ENCODE assay signal across 26 cellular contexts in the genomic region with DNA sequence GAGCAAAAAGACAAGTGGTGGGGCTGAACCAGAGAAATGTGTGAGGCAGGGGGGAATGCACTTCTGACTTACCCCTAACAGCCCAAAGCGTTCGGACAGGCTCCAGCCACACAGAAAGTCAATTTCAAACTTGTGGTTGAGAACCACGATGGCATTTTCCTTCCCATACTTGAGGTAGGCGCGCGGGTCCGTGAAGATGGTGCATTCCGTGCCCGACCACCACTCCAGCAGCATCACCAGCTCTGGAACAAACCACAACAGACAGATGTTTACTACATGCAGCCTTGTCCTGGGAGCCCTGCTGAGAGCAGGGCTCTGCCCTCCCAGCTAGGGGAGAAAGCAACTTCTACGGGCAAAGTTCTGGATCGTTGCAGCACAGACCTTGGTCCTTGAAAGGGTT.
"Had no signal": no experiment of that assay in that cellular context is flagged by ENCODE, and none has a peak within 500 bp of the region (broad histone marks: within the 10 kb centered on the region; RNA-seq: fewer than 3 reads in every experiment).

No MANE protein-coding gene starts in this region.

- DNase-seq: activated CD4-positive, alpha-beta T cell treated with anti-CD3 and anti-CD28 coated beads for 48 hours; activated CD4-positive, alpha-beta T cell treated with anti-CD3 and anti-CD28 coated beads, Interleukin-2, amount 50 U/mL, for 48 hours; activated CD8-positive, alpha-beta memory T cell treated with anti-CD3 and anti-CD28 coated beads for 24 hours; activated effector memory CD4-positive, alpha-beta T cell treated with Interleukin-2 at 50 U/mL for 16 hours; activated naive CD4-positive, alpha-beta T cell treated with Interleukin-2 at 50 U/mL for 16 hours; anterior cingulate cortex; cerebellar nuclear complex; colonic mucosa; effector memory CD8-positive, alpha-beta T cell; erythroblast; kidney; lower lobe of right lung; mesendoderm; mucosa of descending colon; naive B cell; nucleus accumbens; pancreas; stimulated activated CD4-positive, alpha-beta T cell treated with anti-CD3 and anti-CD28 coated beads, Interleukin-2, amount 100 ng/mL, for 48 hours; stimulated activated naive CD8-positive, alpha-beta T cell treated with anti-CD3 and anti-CD28 coated beads, Interleukin-15, amount 100 ng/mL, for 72 hours; tibial artery had no signal

- H3K4me2 ChIP-seq: hepatocyte had no signal

- H3K27ac Mint-ChIP-seq: activated naive CD8-positive, alpha-beta T cell; effector memory CD8-positive, alpha-beta T cell; naive B cell; stimulated activated naive CD8-positive, alpha-beta T cell treated with anti-CD3 and anti-CD28 coated beads, Interleukin-15, amount 100 ng/mL, for 72 hours had no signal

- H3K36me3 ChIP-seq: colonic mucosa, pancreas, prostate gland had no signal

- H3K79me2 ChIP-seq: hepatocyte had no signal

- H3K27me3 ChIP-seq: colonic mucosa, gastroesophageal sphincter, hepatocyte, pancreas, tibial artery had no signal

- H3K27me3 Mint-ChIP-seq: activated naive CD8-positive, alpha-beta T cell; effector memory CD8-positive, alpha-beta T cell; stimulated activated naive CD8-positive, alpha-beta T cell treated with anti-CD3 and anti-CD28 coated beads, Interleukin-15, amount 100 ng/mL, for 72 hours had no signal

- H3K4me1 Mint-ChIP-seq: stimulated activated naive CD8-positive, alpha-beta T cell treated with anti-CD3 and anti-CD28 coated beads, Interleukin-15, amount 100 ng/mL, for 72 hours had no signal

- H3K4me1 ChIP-seq: colonic mucosa, pancreas had no signal

- ATAC-seq: activated CD4-positive, CD25-positive, alpha-beta regulatory T cell treated with anti-CD3 and anti-CD28 coated beads, Interleukin-2, amount 50 U/mL, for 24 hours; effector memory CD8-positive, alpha-beta T cell; gastroesophageal sphincter; lower lobe of right lung; mucosa of descending colon; pancreas; stimulated activated naive CD8-positive, alpha-beta T cell treated with anti-CD3 and anti-CD28 coated beads, Interleukin-15, amount 100 ng/mL, for 72 hours had no signal

- H3K4me3 Mint-ChIP-seq: activated naive CD8-positive, alpha-beta T cell; effector memory CD8-positive, alpha-beta T cell; naive B cell; stimulated activated naive CD8-positive, alpha-beta T cell treated with anti-CD3 and anti-CD28 coated beads, Interleukin-15, amount 100 ng/mL, for 72 hours had no signal

- H3K4me3 ChIP-seq: colonic mucosa, gastroesophageal sphincter, hepatocyte, lower lobe of right lung, mucosa of descending colon, pancreas, prostate gland, tibial artery had no signal

- H3K9me3 Mint-ChIP-seq: effector memory CD8-positive, alpha-beta T cell had no signal

- H3K9me3 ChIP-seq: colonic mucosa, gastroesophageal sphincter, lower lobe of right lung, mucosa of descending colon, pancreas, prostate gland had no signal

- H2AFZ ChIP-seq: hepatocyte had no signal

- H3K27ac ChIP-seq: colonic mucosa, gastroesophageal sphincter, hepatocyte, lower lobe of right lung, pancreas, prostate gland, tibial artery, VCaP had no signal
